ENCODE assay signal across 18 cellular contexts in genomic region chr6:165484178-165484889, GRCh38.
"Had no signal": no experiment of that assay in that cellular context is flagged by ENCODE, and none has a peak within 500 bp of the region (broad histone marks: within the 10 kb centered on the region; RNA-seq: fewer than 3 reads in every experiment).

No MANE protein-coding gene starts in this region.

- H3K27me3 ChIP-seq: ascending aorta, hepatocyte, tibial artery had no signal

- H3K79me2 ChIP-seq: hepatocyte had no signal

- ATAC-seq: activated CD4-positive, CD25-positive, alpha-beta regulatory T cell treated with anti-CD3 and anti-CD28 coated beads, Interleukin-2, amount 50 U/mL, for 24 hours; left cardiac atrium; naive thymus-derived CD4-positive, alpha-beta T cell had no signal

- H3K27ac ChIP-seq: ascending aorta, epithelial cell of prostate, hepatocyte, tibial artery had no signal

- FAIRE-seq: islet of Langerhans had no signal

- H3K4me1 ChIP-seq: ascending aorta, tibial artery had no signal

- H3K4me2 ChIP-seq: hepatocyte had no signal

- DNase-seq: activated CD4-positive, alpha-beta T cell treated with anti-CD3 and anti-CD28 coated beads, Interleukin-2, amount 10 ng/mL, durations not matched to agents 7 days and 5 days; activated CD8-positive, alpha-beta memory T cell treated with anti-CD3 and anti-CD28 coated beads, Interleukin-2, amount 50 U/mL, for 4 hours; activated effector memory CD4-positive, alpha-beta T cell treated with Interleukin-2 at 50 U/mL for 16 hours; activated naive CD4-positive, alpha-beta T cell treated with anti-CD3 and anti-CD28 coated beads, Interleukin-2, amount 10 ng/mL, durations not matched to agents 7 days and 5 days; activated T-cell treated with anti-CD3 and anti-CD28 coated beads, Interleukin-2, amount 50 U/mL, for 48 hours; dermis blood vessel endothelial cell; foreskin fibroblast; left cardiac atrium; mesenchymal stem cell; naive thymus-derived CD4-positive, alpha-beta T cell; stimulated activated naive CD4-positive, alpha-beta T cell treated with Interleukin-2 at 50 U/mL for 16 hours; T1000; tibial artery had no signal

- H3K36me3 ChIP-seq: ascending aorta, tibial artery had no signal

- H2AFZ ChIP-seq: hepatocyte had no signal

- H3K4me3 ChIP-seq: ascending aorta, hepatocyte, tibial artery had no signal

- H3K9me3 ChIP-seq: ascending aorta, tibial artery had no signal
